ENCODE assay signal across 13 cellular contexts in genomic region chr2:42924436-42924897, GRCh38.
DNase-seq lines count a peak whose midpoint lies in the region; ATAC-seq, FAIRE-seq and TF ChIP-seq lines count a peak whose summit lies in the region.
"Had no signal": no experiment of that assay in that cellular context is flagged by ENCODE, and none has a peak within 500 bp of the region (broad histone marks: within the 10 kb centered on the region; RNA-seq: fewer than 3 reads in every experiment).

No MANE protein-coding gene starts in this region.

- WGBS in K562 (ENCODE audit: insufficient coverage, low coverage, missing lambda C conversion rate) = 64% methylated on average over 12 of the region's 12 CpGs
- 25% methylated on average over 12 of the region's 12 CpGs for WGBS in right cardiac atrium

- intact Hi-C loops in K562 (cut with micrococcal nuclease) (no loop called here), right cardiac atrium (cut with DNase I) (loop anchor here in 1 of 4 donors (5.0 kb wide), 1 partner anchor 47 kb away; no protein-coding TSS in a partner anchor)
- intact Hi-C loops in activated CD4-positive, alpha-beta T cell treated with anti-CD3 and anti-CD28 coated beads for 36 hours (cut with DNase I, micrococcal nuclease) = no loop called here

- no peak for TF ChIP-seq POLR2A in K562 (conservative IDR thresholded peaks at IDR 0.05)

- H3K4me1 ChIP-seq in K562 (replicated peaks in 1 of 2; ENCODE audit: control insufficient read depth in 2 of 2, insufficient read depth in 2 of 2, low read length in 2 of 2) = peaks cover 59 to 76% of the 10 kb centered on the region in 2 experiments
- peaks cover 54% of the 10 kb centered on the region for H3K4me1 ChIP-seq in right cardiac atrium (ENCODE audit: control insufficient read depth, insufficient read depth, low read length)

- H3K9me3 Mint-ChIP-seq in activated CD4-positive, alpha-beta T cell treated with anti-CD3 and anti-CD28 coated beads for 36 hours (ENCODE audit: low read depth) = no peaks in the 10 kb centered on the region
- H3K9me3 Mint-ChIP-seq: activated naive CD4-positive, alpha-beta T cell treated with anti-CD3 and anti-CD28 coated beads, Interleukin-2, amount 50 U/mL, for 72 hours had no signal

- H3K27ac Mint-ChIP-seq in activated CD4-positive, alpha-beta T cell treated with anti-CD3 and anti-CD28 coated beads for 36 hours = no peak overlapping the region
- H3K27ac Mint-ChIP-seq: activated naive CD4-positive, alpha-beta T cell treated with anti-CD3 and anti-CD28 coated beads, Interleukin-2, amount 50 U/mL, for 72 hours; B cell had no signal

- H3K4me2 ChIP-seq in K562 (ENCODE audit: insufficient read depth, low read length) = peak overlapping the region; percentile 16; the same call in 1 of the 2 replicates

- H4K20me1 ChIP-seq in K562 (replicated peaks; ENCODE audit: control insufficient read depth, insufficient read depth, low read length) = no peaks in the 10 kb centered on the region

- H3K4me3 ChIP-seq in AG09309 (ENCODE audit: control insufficient read depth, low read depth, low read length) = peak overlapping the region; percentile 13; the same call in 1 of the 2 replicates
- no peak overlapping the region for H3K4me3 ChIP-seq in K562
- no peak overlapping the region for H3K4me3 ChIP-seq in right cardiac atrium (ENCODE audit: low read length)
- H3K4me3 ChIP-seq: GM12878 had no signal

- no peaks in the 10 kb centered on the region for H3K36me3 Mint-ChIP-seq in activated CD4-positive, alpha-beta T cell treated with anti-CD3 and anti-CD28 coated beads for 36 hours (ENCODE audit: low read depth)
- H3K36me3 Mint-ChIP-seq: activated naive CD4-positive, alpha-beta T cell treated with anti-CD3 and anti-CD28 coated beads, Interleukin-2, amount 50 U/mL, for 72 hours had no signal

- H3K79me2 ChIP-seq in K562 (ENCODE audit: control insufficient read depth, insufficient read depth, low read length) = no peaks in the 10 kb centered on the region

- H3K27me3 Mint-ChIP-seq in activated CD4-positive, alpha-beta T cell treated with anti-CD3 and anti-CD28 coated beads for 36 hours = no peaks in the 10 kb centered on the region

- ATAC-seq in K562 (no peak), right cardiac atrium (peak in 1 of 2 donors; percentile 9), GM18519 (IDR thresholded peaks at IDR 0.05; ENCODE audit: low FRiP score, unreplicated experiment) (no peak), HG02763 (IDR thresholded peaks at IDR 0.05; ENCODE audit: unreplicated experiment) (no peak)
- no peak for ATAC-seq in activated CD4-positive, alpha-beta T cell treated with anti-CD3 and anti-CD28 coated beads for 36 hours
- ATAC-seq: activated naive CD4-positive, alpha-beta T cell treated with anti-CD3 and anti-CD28 coated beads, Interleukin-2, amount 50 U/mL, for 72 hours; GM12878 had no signal

- peak overlapping the region; percentile 95 for H2AFZ ChIP-seq in K562 (ENCODE audit: low read depth, low read length)

- in situ Hi-C loops in K562 (cut with MboI) = no loop called here

- TF ChIP-seq CTCF in AG09309 (IDR thresholded peaks at IDR 0.05; ENCODE audit: control insufficient read depth, insufficient read depth, low read depth, low read length, missing control alignments) = no peak
- no peak for TF ChIP-seq CTCF in K562 (IDR thresholded peaks at IDR 0.05 in 2 of 3, conservative IDR thresholded peaks at IDR 0.05 in 1 of 3; ENCODE audit: insufficient read depth in 2 of 3, low read depth in 1 of 3, low read length in 3 of 3)

- no peak for TF ChIP-seq RAD21 in K562 (CRISPR knock-in tag; conservative IDR thresholded peaks at IDR 0.05 in 1 of 2, IDR thresholded peaks at IDR 0.05 in 1 of 2)

- no peak for TF ChIP-seq EP300 in K562 (IDR thresholded peaks at IDR 0.05; ENCODE audit: low read length)

- peaks cover 5% of the 10 kb centered on the region for H3K9me1 ChIP-seq in K562 (ENCODE audit: control insufficient read depth, insufficient read depth, low read length)

- DNase-seq in AG09309 (ENCODE audit: low read depth) = no peak
- no peak for DNase-seq in K562 (ENCODE audit: extremely low read depth in 1 of 4, low spot score in 3 of 4)
- DNase-seq in right cardiac atrium = peak in 2 of 3 donors; percentile 52 to 74
- DNase-seq in pulmonary artery endothelial cell (ENCODE audit: low read depth, low spot score) = peak; percentile 85
- no peak for DNase-seq in activated CD4-positive, alpha-beta T cell treated with anti-CD3 and anti-CD28 coated beads for 36 hours
- no peak for DNase-seq in activated CD8-positive, alpha-beta memory T cell treated with anti-CD3 and anti-CD28 coated beads for 24 hours
- DNase-seq: NCI-H524; stimulated activated CD4-positive, alpha-beta T cell treated with anti-CD3 and anti-CD28 coated beads, Interleukin-4, amount 100 ng/mL, for 1 hour had no signal

- H3K27ac ChIP-seq in K562 (ENCODE audit: extremely low read depth, low read depth, low read length) (peak overlapping the region; percentile 91; the same call in 1 of the 3 replicates), right cardiac atrium (ENCODE audit: low read length) (peak overlapping the region; percentile 97)

- POLR2A ChIA-PET in K562 (lab: Yijun Ruan, JAX) = no interaction called here
- POLR2A ChIA-PET in activated CD4-positive, alpha-beta T cell treated with anti-CD3 and anti-CD28 coated beads for 36 hours (lab: Charles Lee) = no interaction called here

- no TSS peak for BruUV-seq in K562 (replicated peaks; lab: Mats Ljungman, UMichigan)

- H3K9me3 ChIP-seq in K562 (replicated peaks; ENCODE audit: control insufficient read depth, insufficient read depth, low read depth, low read length) = no peaks in the 10 kb centered on the region
- H3K9me3 ChIP-seq in right cardiac atrium (ENCODE audit: control insufficient read depth, low read length) = no peaks in the 10 kb centered on the region

- no peaks in the 10 kb centered on the region for H3K36me3 ChIP-seq in K562 (ENCODE audit: control insufficient read depth, insufficient read depth, low read length)

- H3K4me1 Mint-ChIP-seq in activated CD4-positive, alpha-beta T cell treated with anti-CD3 and anti-CD28 coated beads for 36 hours = no peaks in the 10 kb centered on the region
- H3K4me1 Mint-ChIP-seq: B cell had no signal

- H3K4me3 Mint-ChIP-seq in activated CD4-positive, alpha-beta T cell treated with anti-CD3 and anti-CD28 coated beads for 36 hours = no peak overlapping the region
- H3K4me3 Mint-ChIP-seq: B cell had no signal

- peak overlapping the region; percentile 14 to 84; a peak in 3 of 4 replicates for H3K9ac ChIP-seq in K562 (ENCODE audit: insufficient read depth in 1 of 2, low read depth in 2 of 2, low read length in 2 of 2)

- FAIRE-seq in K562 (lab: Jason Lieb, UNC) = no peak
- FAIRE-seq: GM12878 had no signal

- CTCF ChIA-PET in K562 (lab: Yijun Ruan, JAX; ENCODE audit: low intra/inter-chr PET ratio) = no interaction called here
- CTCF ChIA-PET in activated CD4-positive, alpha-beta T cell treated with anti-CD3 and anti-CD28 coated beads for 36 hours (lab: Charles Lee) = interaction anchor here (0.8 kb wide), 1 partner anchor 27 kb away, joined by 3 read pairs; no protein-coding TSS in a partner anchor

- no peaks in the 10 kb centered on the region for H3K27me3 ChIP-seq in K562 (ENCODE audit: control insufficient read depth in 2 of 2, insufficient read depth in 2 of 2, low read length in 2 of 2)
- no peaks in the 10 kb centered on the region for H3K27me3 ChIP-seq in right cardiac atrium (ENCODE audit: control insufficient read depth, insufficient read depth)

TF ChIP-seq in K562, 482 proteins besides CTCF, POLR2A, EP300 and RAD21 (continues in another document):
- peak; percentile 3; the same call in 1 of the 2 replicates for TF ChIP-seq ZNF592 (IDR thresholded peaks at IDR 0.05)

Comparison
In these comparisons a context has a peak if more than half of its experiments do, and no peak if none do; other contexts are left out.
1. DNase-seq: peak in right cardiac atrium (2 of 3) and pulmonary artery endothelial cell (single experiment); none in AG09309 (single experiment), K562 (0 of 4), activated CD4-positive, alpha-beta T cell treated with anti-CD3 and anti-CD28 coated beads for 36 hours (single experiment) and activated CD8-positive, alpha-beta memory T cell treated with anti-CD3 and anti-CD28 coated beads for 24 hours (single experiment).